ENCODE assay signal across 1 cellular context in genomic region chr1:218498061-218498938, GRCh38.
TF ChIP-seq lines count a peak whose summit lies in the region.

No MANE protein-coding gene starts in this region.

TF ChIP-seq in HepG2, 621 proteins besides CTCF, POLR2A, EP300 and RAD21 (continued from another document):
- TF ChIP-seq NFRKB (IDR thresholded peaks at IDR 0.05) (no peak), YEATS2 (CRISPR knock-in tag; IDR thresholded peaks at IDR 0.05; ENCODE audit: borderline replicate concordance) (no peak), HNF1A (IDR thresholded peaks at IDR 0.05; ENCODE audit: low read depth) (no peak), HNF1A (CRISPR knock-in tag; IDR thresholded peaks at IDR 0.05; ENCODE audit: borderline replicate concordance) (no peak), RFXANK (CRISPR knock-in tag; IDR thresholded peaks at IDR 0.05) (no peak), FOXA3 (CRISPR knock-in tag; IDR thresholded peaks at IDR 0.05) (no peak), SP1 (IDR thresholded peaks at IDR 0.05) (no peak), SP1 (CRISPR knock-in tag; IDR thresholded peaks at IDR 0.05) (no peak), CBFB (CRISPR knock-in tag; IDR thresholded peaks at IDR 0.05) (no peak), ZNF335 (CRISPR knock-in tag; IDR thresholded peaks at IDR 0.05) (no peak), ZNF282 (IDR thresholded peaks at IDR 0.05; ENCODE audit: partially characterized antibody) (no peak), IKZF1 (IDR thresholded peaks at IDR 0.05) (no peak), ZNF496 (CRISPR knock-in tag; IDR thresholded peaks at IDR 0.05; ENCODE audit: insufficient replicate concordance) (no peak), MED13 (CRISPR knock-in tag; IDR thresholded peaks at IDR 0.05) (no peak)
